Comparison of ENCODE assay signal across 1 cellular context in the genomic region with DNA sequence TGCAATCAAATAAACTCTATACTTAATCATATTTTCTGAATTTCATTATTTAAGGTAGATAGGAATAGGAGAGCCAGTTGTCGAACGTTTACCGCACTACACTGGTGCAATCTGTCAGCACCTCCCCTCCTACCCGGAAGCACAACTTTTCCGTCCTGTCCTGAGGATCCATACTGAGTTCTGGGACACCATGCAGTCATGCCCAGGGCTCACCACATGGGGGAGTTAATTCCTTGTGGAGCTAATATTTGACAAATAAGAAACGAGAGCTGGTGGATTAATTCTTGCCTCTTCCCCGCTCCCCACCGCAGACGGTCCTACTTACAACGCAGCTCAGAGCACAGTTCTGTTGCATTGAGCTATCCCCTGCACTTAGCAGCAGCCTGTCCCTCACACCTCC.
TF ChIP-seq lines count a peak whose summit lies in the region.

No MANE protein-coding gene starts in this region.

TF ChIP-seq in HCT116, 20 proteins besides CTCF, POLR2A, EP300 and RAD21 (continued from another document):
- TF ChIP-seq, protein P1, sequence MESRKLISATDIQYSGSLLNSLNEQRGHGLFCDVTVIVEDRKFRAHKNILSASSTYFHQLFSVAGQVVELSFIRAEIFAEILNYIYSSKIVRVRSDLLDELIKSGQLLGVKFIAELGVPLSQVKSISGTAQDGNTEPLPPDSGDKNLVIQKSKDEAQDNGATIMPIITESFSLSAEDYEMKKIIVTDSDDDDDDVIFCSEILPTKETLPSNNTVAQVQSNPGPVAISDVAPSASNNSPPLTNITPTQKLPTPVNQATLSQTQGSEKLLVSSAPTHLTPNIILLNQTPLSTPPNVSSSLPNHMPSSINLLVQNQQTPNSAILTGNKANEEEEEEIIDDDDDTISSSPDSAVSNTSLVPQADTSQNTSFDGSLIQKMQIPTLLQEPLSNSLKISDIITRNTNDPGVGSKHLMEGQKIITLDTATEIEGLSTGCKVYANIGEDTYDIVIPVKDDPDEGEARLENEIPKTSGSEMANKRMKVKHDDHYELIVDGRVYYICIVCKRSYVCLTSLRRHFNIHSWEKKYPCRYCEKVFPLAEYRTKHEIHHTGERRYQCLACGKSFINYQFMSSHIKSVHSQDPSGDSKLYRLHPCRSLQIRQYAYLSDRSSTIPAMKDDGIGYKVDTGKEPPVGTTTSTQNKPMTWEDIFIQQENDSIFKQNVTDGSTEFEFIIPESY (IDR thresholded peaks at IDR 0.05; ENCODE audit: extremely low read depth, insufficient replicate concordance, low read length): no peak
- TF ChIP-seq EZH2phosphoT487 (IDR thresholded peaks at IDR 0.05; ENCODE audit: borderline replicate concordance): no peak
- TF ChIP-seq ZFX (IDR thresholded peaks at IDR 0.05): no peak
- TF ChIP-seq CEBPB (IDR thresholded peaks at IDR 0.05; ENCODE audit: low read depth): no peak
- no peak for TF ChIP-seq MAX (IDR thresholded peaks at IDR 0.05)
- TF ChIP-seq YY1 (IDR thresholded peaks at IDR 0.05; ENCODE audit: extremely low read depth, insufficient replicate concordance, low read depth, low read length): no peak
